Comparison of ENCODE assay signal across 29 cellular contexts in the genomic region with DNA sequence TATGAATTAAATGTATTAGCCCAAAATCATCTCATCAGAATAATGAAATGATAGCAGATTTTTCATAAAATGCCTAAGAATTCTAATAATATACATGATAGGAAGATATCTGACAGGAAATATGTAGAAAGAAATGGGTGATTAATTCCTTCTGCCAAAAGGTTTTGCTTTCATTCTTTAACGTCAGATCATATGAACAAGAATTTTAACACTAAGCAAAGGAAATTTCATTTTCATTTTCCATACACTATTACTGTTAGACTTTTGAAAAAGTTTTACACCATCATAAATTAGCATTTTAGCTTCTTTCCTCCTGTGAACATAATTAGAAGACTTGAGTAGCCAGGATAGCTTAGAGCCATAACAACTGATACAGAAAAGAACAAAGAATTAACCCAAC.
"Had no signal": no experiment of that assay in that cellular context is flagged by ENCODE, and none has a peak within 500 bp of the region (broad histone marks: within the 10 kb centered on the region; RNA-seq: fewer than 3 reads in every experiment).

No MANE protein-coding gene starts in this region.

- H3K27me3 ChIP-seq: brain microvascular endothelial cell, dorsolateral prefrontal cortex had no signal

- DNase-seq: activated CD4-positive, alpha-beta memory T cell treated with anti-CD3 and anti-CD28 coated beads for 36 hours; activated CD4-positive, alpha-beta T cell treated with anti-CD3 and anti-CD28 coated beads for 36 hours; activated CD4-positive, alpha-beta T cell treated with anti-CD3 and anti-CD28 coated beads, Interleukin-2, amount 10 ng/mL, durations not matched to agents 24 days and 14 days; activated CD4-positive, CD25-positive, alpha-beta regulatory T cell; activated CD4-positive, CD25-positive, alpha-beta regulatory T cell treated with anti-CD3 and anti-CD28 coated beads, Interleukin-2, amount 50 U/mL, for 72 hours; activated CD8-positive, alpha-beta memory T cell treated with anti-CD3 and anti-CD28 coated beads, Interleukin-2, amount 10 ng/mL, durations not matched to agents 7 days and 5 days; activated CD8-positive, alpha-beta memory T cell treated with anti-CD3 and anti-CD28 coated beads, Interleukin-2, amount 50 U/mL, for 4 hours; activated CD8-positive, alpha-beta T cell treated with anti-CD3 and anti-CD28 coated beads, Interleukin-2, amount 10 ng/mL, durations not matched to agents 7 days and 5 days; activated gamma-delta T cell treated with Interleukin-2 at 50 U/mL for 16 hours; activated naive CD4-positive, alpha-beta T cell treated with anti-CD3 and anti-CD28 coated beads, Interleukin-2, amount 50 U/mL, for 16 hours; activated naive CD4-positive, alpha-beta T cell treated with Interleukin-2 at 50 U/mL for 16 hours; activated T-cell treated with anti-CD3 and anti-CD28 coated beads, Interleukin-2, amount 50 U/mL, for 1 hour; activated T-cell treated with anti-CD3 and anti-CD28 coated beads, Interleukin-2, amount 50 U/mL, for 48 hours; amniotic stem cell; anterior cingulate cortex; brain microvascular endothelial cell; dorsolateral prefrontal cortex; effector memory CD4-positive, alpha-beta T cell; endodermal cell; foreskin fibroblast; head of caudate nucleus; T-helper 17 cell; T1000 had no signal

- H3K36me3 ChIP-seq: brain microvascular endothelial cell had no signal

- H3K27ac ChIP-seq: brain microvascular endothelial cell, coronary artery, dorsolateral prefrontal cortex had no signal

- H3K27me3 Mint-ChIP-seq: activated CD4-positive, alpha-beta memory T cell treated with anti-CD3 and anti-CD28 coated beads for 36 hours; activated CD4-positive, alpha-beta T cell treated with anti-CD3 and anti-CD28 coated beads for 36 hours; activated CD4-positive, alpha-beta T cell treated with anti-CD3 and anti-CD28 coated beads, Interleukin-2, amount 10 ng/mL, durations not matched to agents 24 days and 14 days; activated CD8-positive, alpha-beta memory T cell treated with anti-CD3 and anti-CD28 coated beads, Interleukin-2, amount 10 ng/mL, durations not matched to agents 7 days and 5 days; activated naive CD8-positive, alpha-beta T cell; central memory CD8-positive, alpha-beta T cell; dendritic cell treated with granulocyte-macrophage colony-stimulating factor and Interleukin-4, amounts not matched to agents 40 ng/mL and 50 ng/mL, for 4 days; T-helper 17 cell had no signal

- H3K36me3 Mint-ChIP-seq: activated CD4-positive, alpha-beta memory T cell treated with anti-CD3 and anti-CD28 coated beads for 36 hours; activated CD8-positive, alpha-beta memory T cell treated with anti-CD3 and anti-CD28 coated beads, Interleukin-2, amount 10 ng/mL, durations not matched to agents 7 days and 5 days; activated naive CD8-positive, alpha-beta T cell had no signal

- H3K4me1 Mint-ChIP-seq: activated CD4-positive, alpha-beta T cell treated with anti-CD3 and anti-CD28 coated beads for 36 hours; activated CD4-positive, alpha-beta T cell treated with anti-CD3 and anti-CD28 coated beads, Interleukin-2, amount 10 ng/mL, durations not matched to agents 24 days and 14 days; activated CD8-positive, alpha-beta memory T cell treated with anti-CD3 and anti-CD28 coated beads, Interleukin-2, amount 10 ng/mL, durations not matched to agents 7 days and 5 days; central memory CD8-positive, alpha-beta T cell; endodermal cell; T-helper 17 cell had no signal

- H3K27ac Mint-ChIP-seq: activated CD4-positive, alpha-beta memory T cell treated with anti-CD3 and anti-CD28 coated beads for 36 hours; activated CD4-positive, alpha-beta T cell treated with anti-CD3 and anti-CD28 coated beads for 36 hours; activated CD4-positive, alpha-beta T cell treated with anti-CD3 and anti-CD28 coated beads, Interleukin-2, amount 10 ng/mL, durations not matched to agents 24 days and 14 days; activated CD8-positive, alpha-beta memory T cell treated with anti-CD3 and anti-CD28 coated beads, Interleukin-2, amount 10 ng/mL, durations not matched to agents 7 days and 5 days; activated CD8-positive, alpha-beta T cell treated with anti-CD3 and anti-CD28 coated beads, Interleukin-2, amount 10 ng/mL, durations not matched to agents 7 days and 5 days; activated naive CD8-positive, alpha-beta T cell; dendritic cell treated with granulocyte-macrophage colony-stimulating factor and Interleukin-4, amounts not matched to agents 40 ng/mL and 50 ng/mL, for 4 days; endodermal cell; T-helper 17 cell; T-helper 2 cell treated with Interferon-gamma antibody and Interleukin-4, amounts not matched to agents 5 μg/mL and 100 μg/mL, for 36 hours had no signal

- H3K4me3 ChIP-seq: coronary artery, dorsolateral prefrontal cortex had no signal

- ATAC-seq: activated CD4-positive, alpha-beta T cell treated with anti-CD3 and anti-CD28 coated beads for 36 hours; activated CD8-positive, alpha-beta memory T cell treated with anti-CD3 and anti-CD28 coated beads, Interleukin-2, amount 10 ng/mL, durations not matched to agents 7 days and 5 days; activated CD8-positive, alpha-beta T cell treated with anti-CD3 and anti-CD28 coated beads, Interleukin-2, amount 10 ng/mL, durations not matched to agents 7 days and 5 days; esophagus mucosa; T-helper 17 cell had no signal

- H3K4me3 Mint-ChIP-seq: activated CD4-positive, alpha-beta memory T cell treated with anti-CD3 and anti-CD28 coated beads for 36 hours; activated CD4-positive, alpha-beta T cell treated with anti-CD3 and anti-CD28 coated beads for 36 hours; activated CD4-positive, alpha-beta T cell treated with anti-CD3 and anti-CD28 coated beads, Interleukin-2, amount 10 ng/mL, durations not matched to agents 24 days and 14 days; activated CD8-positive, alpha-beta memory T cell treated with anti-CD3 and anti-CD28 coated beads, Interleukin-2, amount 10 ng/mL, durations not matched to agents 7 days and 5 days; activated CD8-positive, alpha-beta T cell treated with anti-CD3 and anti-CD28 coated beads, Interleukin-2, amount 10 ng/mL, durations not matched to agents 7 days and 5 days; activated naive CD8-positive, alpha-beta T cell; central memory CD8-positive, alpha-beta T cell; dendritic cell treated with granulocyte-macrophage colony-stimulating factor and Interleukin-4, amounts not matched to agents 40 ng/mL and 50 ng/mL, for 4 days; endodermal cell; T-helper 17 cell; T-helper 2 cell treated with Interferon-gamma antibody and Interleukin-4, amounts not matched to agents 5 μg/mL and 100 μg/mL, for 36 hours had no signal
